In genomic region chr22:43289551-43289963, GRCh38 we compare ENCODE assay signal across 14 cellular contexts. TPM values are rescaled to one million over a fixed set of nuclear protein-coding genes. Genes with fewer than 3 reads are reported as not detected.
DNase-seq lines count a peak whose midpoint lies in the region; ATAC-seq, FAIRE-seq and TF ChIP-seq lines count a peak whose summit lies in the region.
"Had no signal": no experiment of that assay in that cellular context is flagged by ENCODE, and none has a peak within 500 bp of the region (broad histone marks: within the 10 kb centered on the region; RNA-seq: fewer than 3 reads in every experiment).

No MANE protein-coding gene starts in this region.

- TF ChIP-seq CTCF in GM12865 (IDR thresholded peaks at IDR 0.05; ENCODE audit: insufficient read depth, low read depth, low read length, missing control alignments), result no peak
- no peak for TF ChIP-seq CTCF in astrocyte (IDR thresholded peaks at IDR 0.05; ENCODE audit: insufficient read depth, low read depth, low read length)
- TF ChIP-seq CTCF in GM10248 (IDR thresholded peaks at IDR 0.05; ENCODE audit: control extremely low read depth, extremely low read depth, low read depth, missing control alignments), result no peak

- H3K4me2 ChIP-seq in astrocyte (ENCODE audit: low read length), result peak overlapping the region; percentile 74

- H4K20me1 ChIP-seq in astrocyte (ENCODE audit: insufficient read depth, low read length), result no peaks in the 10 kb centered on the region

- no peaks in the 10 kb centered on the region for H3K79me2 ChIP-seq in astrocyte (ENCODE audit: insufficient read depth, low read length)

- peaks cover 5% of the 10 kb centered on the region for H3K4me1 ChIP-seq in astrocyte (ENCODE audit: insufficient read depth, low read length)

- H3K9me3 ChIP-seq in astrocyte (ENCODE audit: insufficient read depth, low read depth, low read length), result no peaks in the 10 kb centered on the region

- DNase-seq in GM12865 (ENCODE audit: low read depth) (peak; percentile 18), astrocyte (ENCODE audit: low read depth) (no peak), iris pigment epithelial cell (ENCODE audit: low read depth) (peak; percentile 17), GM10248 (ENCODE audit: extremely low spot score) (no peak), NCI-H526 treated with DMSO at 0.1 percent for 48 hours (lab: John Stamatoyannopoulos, UW) (no peak)
- DNase-seq in stimulated activated effector memory CD8-positive, alpha-beta T cell treated with anti-CD3 and anti-CD28 coated beads, Interleukin-12 subunit alpha, Interleukin-12 subunit beta, amount 100 ng/mL, for 72 hours (ENCODE audit: low spot score in 2 of 2), result no peak
- DNase-seq: activated CD4-positive, alpha-beta T cell treated with anti-CD3 and anti-CD28 coated beads for 48 hours; activated naive CD4-positive, alpha-beta T cell; DMS53; effector CD4-positive, alpha-beta T cell; NCI-H526 had no signal

- H3K4me3 ChIP-seq in GM12865 (ENCODE audit: low read depth, low read length) (no peak overlapping the region), astrocyte (ENCODE audit: insufficient read depth, low read depth, low read length) (peak overlapping the region; percentile 1)

- no peaks in the 10 kb centered on the region for H3K9me3 Mint-ChIP-seq in astrocyte (ENCODE audit: unreplicated experiment)
- no peaks in the 10 kb centered on the region for H3K9me3 Mint-ChIP-seq in stimulated activated effector memory CD8-positive, alpha-beta T cell treated with anti-CD3 and anti-CD28 coated beads, Interleukin-12 subunit alpha, Interleukin-12 subunit beta, amount 100 ng/mL, for 72 hours

- no peak overlapping the region for H3K27ac Mint-ChIP-seq in astrocyte (ENCODE audit: unreplicated experiment)
- peak overlapping the region; percentile 58 for H3K27ac Mint-ChIP-seq in stimulated activated effector memory CD8-positive, alpha-beta T cell treated with anti-CD3 and anti-CD28 coated beads, Interleukin-12 subunit alpha, Interleukin-12 subunit beta, amount 100 ng/mL, for 72 hours

- H3K27ac ChIP-seq in astrocyte (ENCODE audit: low read depth, low read length), result no peak overlapping the region
- H3K27ac ChIP-seq: SK-N-MC had no signal

- FAIRE-seq in astrocyte (lab: Jason Lieb, UNC), result no peak

- POLR2A ChIA-PET in GM10248 (lab: Yijun Ruan, JAX), result no interaction called here

- H3K27me3 Mint-ChIP-seq in astrocyte (ENCODE audit: low read depth, unreplicated experiment), result peaks cover 77% of the 10 kb centered on the region

- H2AFZ ChIP-seq in astrocyte (ENCODE audit: low read depth, low read length), result peak overlapping the region; percentile 20

- peaks cover 13% of the 10 kb centered on the region for H3K27me3 ChIP-seq in astrocyte (ENCODE audit: insufficient read depth, low read length)

- no peaks in the 10 kb centered on the region for H3K36me3 ChIP-seq in astrocyte (ENCODE audit: insufficient read depth, low read length)

- H3K36me3 Mint-ChIP-seq in astrocyte (ENCODE audit: low read depth, unreplicated experiment), result no peaks in the 10 kb centered on the region
- peaks cover 5% of the 10 kb centered on the region for H3K36me3 Mint-ChIP-seq in stimulated activated effector memory CD8-positive, alpha-beta T cell treated with anti-CD3 and anti-CD28 coated beads, Interleukin-12 subunit alpha, Interleukin-12 subunit beta, amount 100 ng/mL, for 72 hours

- H3K4me1 Mint-ChIP-seq in astrocyte (ENCODE audit: low read depth, unreplicated experiment), result peaks cover 5% of the 10 kb centered on the region
- peaks cover 14% of the 10 kb centered on the region for H3K4me1 Mint-ChIP-seq in stimulated activated effector memory CD8-positive, alpha-beta T cell treated with anti-CD3 and anti-CD28 coated beads, Interleukin-12 subunit alpha, Interleukin-12 subunit beta, amount 100 ng/mL, for 72 hours

- no peak overlapping the region for H3K4me3 Mint-ChIP-seq in astrocyte (ENCODE audit: unreplicated experiment)
- no peak overlapping the region for H3K4me3 Mint-ChIP-seq in stimulated activated effector memory CD8-positive, alpha-beta T cell treated with anti-CD3 and anti-CD28 coated beads, Interleukin-12 subunit alpha, Interleukin-12 subunit beta, amount 100 ng/mL, for 72 hours

- H3K9ac ChIP-seq in astrocyte (ENCODE audit: low read length), result no peak overlapping the region

- ATAC-seq in stimulated activated effector memory CD8-positive, alpha-beta T cell treated with anti-CD3 and anti-CD28 coated beads, Interleukin-12 subunit alpha, Interleukin-12 subunit beta, amount 100 ng/mL, for 72 hours, result no peak
- ATAC-seq in GM18867 (IDR thresholded peaks at IDR 0.05; ENCODE audit: unreplicated experiment) (no peak), GM18868 (IDR thresholded peaks at IDR 0.05; ENCODE audit: unreplicated experiment) (no peak)

- CTCF ChIA-PET in GM10248 (lab: Yijun Ruan, JAX), result no interaction called here

RNA-seq across cellular contexts. Expression of gene SCUBE1, which starts 53.6 kb away (rescaled TPM):
- total RNA-seq in astrocyte, result 0.02 and 0.07 TPM in 2 replicates

Comparison
In these comparisons a context has a peak if more than half of its experiments do, and no peak if none do; other contexts are left out.
1. DNase-seq: peak in GM12865 (single experiment) and iris pigment epithelial cell (single experiment); none in astrocyte (single experiment), stimulated activated effector memory CD8-positive, alpha-beta T cell treated with anti-CD3 and anti-CD28 coated beads, Interleukin-12 subunit alpha, Interleukin-12 subunit beta, amount 100 ng/mL, for 72 hours (0 of 2), GM10248 (single experiment) and NCI-H526 treated with DMSO at 0.1 percent for 48 hours (single experiment).